ENCODE assay signal across 10 cellular contexts in genomic region chr15:44719293-44719999, GRCh38. TPM values are rescaled to one million over a fixed set of nuclear protein-coding genes. Genes with fewer than 3 reads are reported as not detected.
A peak's percentile ranks its signal among the peaks of the same experiment; 100 is the strongest.
DNase-seq lines count a peak whose midpoint lies in the region; ATAC-seq and TF ChIP-seq lines count a peak whose summit lies in the region.
"Had no signal": no experiment of that assay in that cellular context is flagged by ENCODE, and none has a peak within 500 bp of the region (broad histone marks: within the 10 kb centered on the region; RNA-seq: fewer than 3 reads in every experiment).

No MANE protein-coding gene starts in this region.

- no peak for TF ChIP-seq CTCF in RWPE2 (IDR thresholded peaks at IDR 0.05; ENCODE audit: poor library complexity, severe bottlenecking)

- H4K20me1 ChIP-seq in GM23248 (ENCODE audit: insufficient read depth): peaks cover 6% of the 10 kb centered on the region; the same call in 1 of the 2 replicates

- peaks cover 13% of the 10 kb centered on the region for H3K79me2 ChIP-seq in GM23248 (ENCODE audit: insufficient read depth)

- no peak overlapping the region for H2AFZ ChIP-seq in GM23248

- DNase-seq in NCI-H2171 treated with DMSO at 0.1 percent for 48 hours (lab: John Stamatoyannopoulos, UW) (peak; percentile 11), NCI-H2171 (lab: John Stamatoyannopoulos, UW) (no peak), RWPE2 (ENCODE audit: low spot score) (no peak), SIG-M5 treated with dmso at 0.1 percent for 504 hours (lab: John Stamatoyannopoulos, UW; ENCODE audit: unreplicated experiment) (no peak), GM23248 (no peak)
- DNase-seq in stimulated activated naive CD4-positive, alpha-beta T cell treated with Interleukin-2 at 50 U/mL for 16 hours (lab: John Stamatoyannopoulos, UW): peak; percentile 61

- peaks cover 40% of the 10 kb centered on the region for H3F3A ChIP-seq in GM23248 (ENCODE audit: insufficient read depth)

- no peak overlapping the region for H3K27ac ChIP-seq in RWPE2 (ENCODE audit: poor library complexity, severe bottlenecking)
- H3K27ac ChIP-seq in GM23248: no peak overlapping the region
- H3K27ac ChIP-seq: A549 had no signal

- intact Hi-C loops in dendritic cell treated with granulocyte-macrophage colony-stimulating factor and Interleukin-4, amounts not matched to agents 40 ng/mL and 50 ng/mL, for 4 days (cut with micrococcal nuclease): no loop called here

- no peak overlapping the region for H3K4me3 Mint-ChIP-seq in dendritic cell treated with granulocyte-macrophage colony-stimulating factor and Interleukin-4, amounts not matched to agents 40 ng/mL and 50 ng/mL, for 4 days
- H3K4me3 Mint-ChIP-seq: brain had no signal

- ATAC-seq in HG02938 (IDR thresholded peaks at IDR 0.05; ENCODE audit: unreplicated experiment) (peak; percentile 41), RWPE2 (ENCODE audit: low read depth) (peak; percentile 33; the same call in 2 of the 3 replicates)

- H3K4me1 ChIP-seq in RWPE2 (ENCODE audit: insufficient read depth, poor library complexity, severe bottlenecking) (no peaks in the 10 kb centered on the region), GM23248 (ENCODE audit: insufficient read depth) (no peaks in the 10 kb centered on the region)
- H3K4me1 ChIP-seq: A549 had no signal

- peaks cover 52% of the 10 kb centered on the region for H3K4me1 Mint-ChIP-seq in dendritic cell treated with granulocyte-macrophage colony-stimulating factor and Interleukin-4, amounts not matched to agents 40 ng/mL and 50 ng/mL, for 4 days (ENCODE audit: low read depth)
- H3K4me1 Mint-ChIP-seq: brain had no signal

- 85 to 89% methylated on average over 4 of the region's 4 CpGs for WGBS in GM23248 (ENCODE audit: low coverage in 1 of 2, low lambda C conversion rate in 2 of 2, missing lambda C conversion rate in 2 of 2), 2 experiments

- no peak overlapping the region for H3K4me3 ChIP-seq in RWPE2 (ENCODE audit: severe bottlenecking)
- no peak overlapping the region for H3K4me3 ChIP-seq in GM23248
- H3K4me3 ChIP-seq: A549 had no signal

- no peaks in the 10 kb centered on the region for H3K9me2 ChIP-seq in GM23248 (ENCODE audit: insufficient read depth)

- H3K4me2 ChIP-seq in GM23248 (ENCODE audit: unreplicated experiment): no peak overlapping the region
- H3K4me2 ChIP-seq: A549 had no signal

- H3K27me3 Mint-ChIP-seq in dendritic cell treated with granulocyte-macrophage colony-stimulating factor and Interleukin-4, amounts not matched to agents 40 ng/mL and 50 ng/mL, for 4 days: no peaks in the 10 kb centered on the region
- H3K27me3 Mint-ChIP-seq: brain had no signal

- H3K36me3 ChIP-seq in RWPE2 (ENCODE audit: low read depth): peaks cover 46% of the 10 kb centered on the region
- peaks cover 37% of the 10 kb centered on the region for H3K36me3 ChIP-seq in GM23248 (ENCODE audit: low read depth)

- peaks cover 57% of the 10 kb centered on the region for H3K36me3 Mint-ChIP-seq in dendritic cell treated with granulocyte-macrophage colony-stimulating factor and Interleukin-4, amounts not matched to agents 40 ng/mL and 50 ng/mL, for 4 days (ENCODE audit: low read depth)

- no peaks in the 10 kb centered on the region for H3K27me3 ChIP-seq in RWPE2 (ENCODE audit: insufficient read depth, poor library complexity, severe bottlenecking)
- H3K27me3 ChIP-seq in GM23248 (replicated peaks; ENCODE audit: insufficient read depth): no peaks in the 10 kb centered on the region

- peak overlapping the region; percentile 79 for H3K27ac Mint-ChIP-seq in dendritic cell treated with granulocyte-macrophage colony-stimulating factor and Interleukin-4, amounts not matched to agents 40 ng/mL and 50 ng/mL, for 4 days

- no peak overlapping the region for H3K9ac ChIP-seq in GM23248

- H3K9me3 Mint-ChIP-seq in dendritic cell treated with granulocyte-macrophage colony-stimulating factor and Interleukin-4, amounts not matched to agents 40 ng/mL and 50 ng/mL, for 4 days: no peaks in the 10 kb centered on the region
- H3K9me3 Mint-ChIP-seq: brain had no signal

- H3K9me3 ChIP-seq in RWPE2 (ENCODE audit: severe bottlenecking): no peaks in the 10 kb centered on the region
- H3K9me3 ChIP-seq in GM23248 (ENCODE audit: low read depth): no peaks in the 10 kb centered on the region
- H3K9me3 ChIP-seq: A549 had no signal

- in situ Hi-C loops in GM23248 (cut with MboI): no loop called here

RNA-seq across cellular contexts. Expression of gene B2M, which starts 8.1 kb away (rescaled TPM):
- total RNA-seq in GM23248 (2014; rRNA removed; shearing (Covaris generic)): 1,965 and 2,442 TPM in 2 replicates
- 3,590 and 3,619 TPM in 2 replicates for polyA plus RNA-seq in GM23248 (2016; fragmentation: Nextera tagmentation; extraction: Ambion mirVana)

RNA-seq across cellular contexts. Expression of gene PATL2, which starts 8.3 kb away (rescaled TPM):
- total RNA-seq in GM23248 (2014; rRNA removed; shearing (Covaris generic)): not detected in 2 replicates
- 0.26 TPM in 1 of 2 replicates, not detected in the other for polyA plus RNA-seq in GM23248 (2016; fragmentation: Nextera tagmentation; extraction: Ambion mirVana)

RNA-seq across cellular contexts. Expression of gene TRIM69, which starts 16.9 kb away (rescaled TPM):
- 9.2 and 9.7 TPM in 2 replicates for total RNA-seq in GM23248 (2014; rRNA removed; shearing (Covaris generic))
- 8.9 and 9.8 TPM in 2 replicates for polyA plus RNA-seq in GM23248 (2016; fragmentation: Nextera tagmentation; extraction: Ambion mirVana)

RNA-seq across cellular contexts. Expression of gene SPG11, which starts 56.0 kb away (rescaled TPM):
- total RNA-seq in GM23248 (2014; rRNA removed; shearing (Covaris generic)): 53.6 and 75.6 TPM in 2 replicates
- polyA plus RNA-seq in GM23248 (2016; fragmentation: Nextera tagmentation; extraction: Ambion mirVana): 20.5 and 21.5 TPM in 2 replicates

Comparison
In these comparisons a context has a peak if more than half of its experiments do, and no peak if none do; other contexts are left out.
1. DNase-seq: peak in NCI-H2171 treated with DMSO at 0.1 percent for 48 hours (single experiment) and stimulated activated naive CD4-positive, alpha-beta T cell treated with Interleukin-2 at 50 U/mL for 16 hours (single experiment); none in NCI-H2171 (single experiment), RWPE2 (single experiment), SIG-M5 treated with dmso at 0.1 percent for 504 hours (single experiment) and GM23248 (single experiment).